ENCODE assay signal across 7 cellular contexts in the genomic region with DNA sequence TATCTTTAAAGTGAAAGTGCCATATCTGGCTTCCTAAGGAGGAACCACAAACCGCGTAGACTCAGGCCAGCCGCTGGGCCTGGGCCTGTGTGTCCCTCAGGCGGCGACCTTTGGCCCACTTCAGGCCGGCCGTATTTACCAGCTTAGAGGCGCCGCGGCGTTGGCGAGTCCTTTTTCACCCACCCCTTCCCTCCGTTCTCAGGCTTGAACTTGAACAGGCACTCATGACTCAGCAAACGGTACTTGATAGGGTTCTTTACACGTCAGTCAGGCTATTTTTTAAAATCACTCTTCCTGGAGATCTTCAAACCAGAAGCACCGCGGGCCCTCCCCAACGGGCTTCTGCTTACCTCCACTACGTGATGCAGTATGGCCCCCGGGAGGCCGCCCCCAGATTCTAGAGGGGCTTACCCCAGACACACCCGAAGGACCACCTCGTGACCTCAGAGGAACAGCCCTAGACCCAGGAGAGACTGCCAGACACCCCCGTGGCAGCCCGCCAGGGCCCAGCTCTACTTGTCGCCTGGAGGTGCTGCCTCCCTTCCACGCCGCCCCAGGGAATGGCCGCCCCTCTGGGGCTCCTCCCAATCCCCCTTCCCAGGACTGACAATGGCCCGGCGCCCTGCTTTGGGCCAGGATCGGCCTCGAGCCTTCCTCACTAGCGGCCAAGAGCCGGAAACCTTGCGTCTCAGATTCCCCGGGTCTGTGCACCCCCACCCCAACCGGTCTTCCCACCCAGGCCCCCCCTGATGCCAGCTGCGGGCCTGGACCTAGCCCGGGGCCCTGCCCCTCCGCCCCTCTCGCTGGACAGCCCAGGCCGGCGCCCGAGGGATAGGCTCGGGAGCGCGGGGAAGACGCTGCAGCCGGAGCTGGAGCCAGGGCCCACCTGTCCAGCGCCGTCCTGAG. TPM values are rescaled to one million over a fixed set of nuclear protein-coding genes. Genes with fewer than 3 reads are reported as not detected.
A peak's percentile ranks its signal among the peaks of the same experiment; 100 is the strongest.
DNase-seq lines count a peak whose midpoint lies in the region; ATAC-seq and TF ChIP-seq lines count a peak whose summit lies in the region.

No MANE protein-coding gene starts in this region.

- H3K36me3 ChIP-seq in RWPE2 (ENCODE audit: low read depth) (no peaks in the 10 kb centered on the region), neuron (ENCODE audit: insufficient read depth, low read length) (no peaks in the 10 kb centered on the region)

- H3K4me1 ChIP-seq in RWPE2 (ENCODE audit: insufficient read depth, poor library complexity, severe bottlenecking) (peaks cover 12% of the 10 kb centered on the region), foreskin keratinocyte (peaks cover 11% of the 10 kb centered on the region), neuron (ENCODE audit: insufficient read depth, low read length) (peaks cover 8% of the 10 kb centered on the region)

- ATAC-seq in GM18873 (IDR thresholded peaks at IDR 0.05; ENCODE audit: low FRiP score, unreplicated experiment), result peak; percentile 61
- ATAC-seq in HG03108 (IDR thresholded peaks at IDR 0.05; ENCODE audit: unreplicated experiment), result peak; percentile 87
- ATAC-seq in RWPE2 (ENCODE audit: low read depth), result peak; percentile 93
- peak; percentile 87 for ATAC-seq in foreskin keratinocyte

- no peak for TF ChIP-seq CTCF in RWPE2 (IDR thresholded peaks at IDR 0.05; ENCODE audit: poor library complexity, severe bottlenecking)
- TF ChIP-seq CTCF in foreskin keratinocyte (conservative IDR thresholded peaks at IDR 0.05), result peak; percentile 20

- H3K27me3 ChIP-seq in RWPE2 (ENCODE audit: insufficient read depth, poor library complexity, severe bottlenecking), result no peaks in the 10 kb centered on the region
- no peaks in the 10 kb centered on the region for H3K27me3 ChIP-seq in foreskin keratinocyte
- no peaks in the 10 kb centered on the region for H3K27me3 ChIP-seq in neuron (ENCODE audit: insufficient read depth, low read length)

- DNase-seq in RWPE2 (ENCODE audit: low spot score) (peak; percentile 86), foreskin keratinocyte (peak; percentile 94 to 97), stromal cell of bone marrow (ENCODE audit: low read depth) (peak; percentile 97)
- DNase-seq in activated gamma-delta T cell treated with anti-CD3 and anti-CD28 coated beads, Interleukin-2, amount 50 U/mL, for 16 hours (ENCODE audit: low read depth), result peak; percentile 27

- peak overlapping the region; percentile 38 for H3K27ac ChIP-seq in RWPE2 (ENCODE audit: poor library complexity, severe bottlenecking)
- peak overlapping the region; percentile 87 for H3K27ac ChIP-seq in foreskin keratinocyte

- peak overlapping the region; percentile 9 for H3K4me3 ChIP-seq in RWPE2 (ENCODE audit: severe bottlenecking)
- H3K4me3 ChIP-seq in neuron (ENCODE audit: low read length), result peak overlapping the region; percentile 20

- no peak overlapping the region for H2AFZ ChIP-seq in neuron (ENCODE audit: low read depth, low read length)

- H3K9me3 ChIP-seq in RWPE2 (ENCODE audit: severe bottlenecking) (no peaks in the 10 kb centered on the region), neuron (ENCODE audit: low read length) (no peaks in the 10 kb centered on the region)

RNA-seq across cellular contexts. Expression of a gene that starts 33.8 kb away (rescaled TPM):
- total RNA-seq in foreskin keratinocyte, result 26.1 and 31.8 TPM in 2 replicates
- polyA plus RNA-seq in foreskin keratinocyte, result 31.7 and 35.0 TPM in 2 replicates

RNA-seq across cellular contexts. Expression of a gene that starts 39.4 kb away (rescaled TPM):
- 14.4 and 19.1 TPM in 2 replicates for total RNA-seq in foreskin keratinocyte
- polyA plus RNA-seq in foreskin keratinocyte, result 14.1 and 16.4 TPM in 2 replicates

Comparison
In these comparisons a context has a peak if more than half of its experiments do, and no peak if none do; other contexts are left out.
1. Peak in every context shown above with its lines: DNase-seq, ATAC-seq, H3K4me3 ChIP-seq and H3K27ac ChIP-seq.
2. DNase-seq: peak in every context shown above with its lines; median percentile 97 in stromal cell of bone marrow; 96 in foreskin keratinocyte; 86 in RWPE2; 27 in activated gamma-delta T cell treated with anti-CD3 and anti-CD28 coated beads, Interleukin-2, amount 50 U/mL, for 16 hours.